8 cellular contexts compared by ENCODE assay signal in genomic region chr20:815914-816606, GRCh38. TPM values are rescaled to one million over a fixed set of nuclear protein-coding genes. Genes with fewer than 3 reads are reported as not detected.
DNase-seq lines count a peak whose midpoint lies in the region; ATAC-seq and TF ChIP-seq lines count a peak whose summit lies in the region.

No MANE protein-coding gene starts in this region.

- H3K4me3 Mint-ChIP-seq in central memory CD8-positive, alpha-beta T cell = no peak overlapping the region

- H3K36me3 Mint-ChIP-seq in central memory CD8-positive, alpha-beta T cell (ENCODE audit: insufficient read depth) = peaks cover 18% of the 10 kb centered on the region

- no peak for ATAC-seq in central memory CD8-positive, alpha-beta T cell (replicated peaks; ENCODE audit: extremely low read depth, poor library complexity, severe bottlenecking)
- ATAC-seq in left colon = peak; percentile 58
- ATAC-seq in HG03432 (IDR thresholded peaks at IDR 0.05; ENCODE audit: unreplicated experiment) = no peak

- in situ Hi-C loops in GM13977 (cut with MboI; ENCODE audit: low pct_unique_long_range_greater_than_20kb, low sequenced_read_pairs, unreplicated experiment) = loop anchor here (5.0 to 25.0 kb wide), 2 partner anchors 141 to 396 kb away; partner anchors contain the start of gene C20orf202

- intact Hi-C loops in left colon (cut with DNase I, micrococcal nuclease) = loop anchor here (5.0 kb wide), 4 partner anchors 141 to 396 kb away; no protein-coding TSS in a partner anchor

- no peaks in the 10 kb centered on the region for H3K9me3 Mint-ChIP-seq in central memory CD8-positive, alpha-beta T cell

- peak; percentile 73 for DNase-seq in A172 (ENCODE audit: low spot score)
- DNase-seq in GM13977 (ENCODE audit: low spot score) = peak; percentile 82
- DNase-seq in NCI-H2196 (lab: John Stamatoyannopoulos, UW; ENCODE audit: unreplicated experiment) = peak; percentile 65
- DNase-seq in activated CD4-positive, CD25-positive, alpha-beta regulatory T cell treated with anti-CD3 and anti-CD28 coated beads, Interleukin-2, amount 50 U/mL, for 16 hours (ENCODE audit: low read depth, low spot score) = peak; percentile 56
- DNase-seq in central memory CD8-positive, alpha-beta T cell (ENCODE audit: low spot score in 2 of 2) = peak; percentile 52 to 54
- peak in 1 of 2 donors; percentile 59 for DNase-seq in left colon
- DNase-seq in stimulated activated CD4-positive, alpha-beta T cell treated with anti-CD3 and anti-CD28 coated beads, TNF-alpha, amount 100 ng/mL, for 24 hours (ENCODE audit: low read depth in 3 of 3) = peak; percentile 46 to 54 (median 47)

- H3K27me3 Mint-ChIP-seq in central memory CD8-positive, alpha-beta T cell = peaks cover 53% of the 10 kb centered on the region

- no peak overlapping the region for H3K27ac Mint-ChIP-seq in central memory CD8-positive, alpha-beta T cell (ENCODE audit: low read depth)

- H3K4me1 Mint-ChIP-seq in central memory CD8-positive, alpha-beta T cell = peaks cover 5% of the 10 kb centered on the region

- TF ChIP-seq CTCF in GM13977 (IDR thresholded peaks at IDR 0.05; ENCODE audit: extremely low read depth, insufficient read depth, missing control alignments) = peak; percentile 98

RNA-seq across cellular contexts. Expression of gene FAM110A, which starts 17.5 kb away (rescaled TPM):
- total RNA-seq in A172 (2014; rRNA removed; shearing (Covaris generic)) = 11.7 and 15.0 TPM in 2 replicates
- 10 to 100 TPM in 1 of 2 donors, 1 to 10 TPM in 1; 7.4 to 11.5 TPM for total RNA-seq in left colon

RNA-seq across cellular contexts. Expression of gene SLC52A3, which starts 47.8 kb away (rescaled TPM):
- 0.03 and 0.22 TPM in 2 replicates for total RNA-seq in A172 (2014; rRNA removed; shearing (Covaris generic))
- total RNA-seq in left colon = 10 to 100 TPM; 22.1 to 22.8 TPM

Comparison
In these comparisons a context has a peak if more than half of its experiments do, and no peak if none do; other contexts are left out.
1. RNA of gene SLC52A3, which starts 47.8 kb away (total RNA-seq): 22.1 to 22.8 TPM in left colon; 0.03 to 0.22 TPM in A172; every median in the first group is over 10 times any median in the second.